16 cellular contexts compared by ENCODE assay signal in the genomic region with DNA sequence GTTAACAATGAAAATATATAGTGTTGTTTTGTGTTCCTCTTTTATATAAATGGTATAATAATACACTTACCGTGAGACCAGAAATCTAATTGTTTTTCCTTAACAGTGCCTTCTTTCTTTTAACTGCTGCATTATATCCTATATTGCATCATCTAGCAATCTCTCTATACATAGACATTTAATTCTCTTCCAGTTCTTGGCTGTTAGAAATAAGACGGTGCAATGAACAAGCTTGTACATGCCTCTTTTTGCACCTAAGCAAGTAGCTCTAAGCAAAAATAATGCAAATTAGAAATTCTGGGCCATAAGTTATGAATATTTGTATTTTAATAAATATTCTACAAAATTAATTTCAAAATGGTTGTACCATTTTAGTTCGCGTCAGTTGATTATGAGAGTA.
"Had no signal": no experiment of that assay in that cellular context is flagged by ENCODE, and none has a peak within 500 bp of the region (broad histone marks: within the 10 kb centered on the region; RNA-seq: fewer than 3 reads in every experiment).

No MANE protein-coding gene starts in this region.

- H3K27me3 ChIP-seq: heart left ventricle, neutrophil, testis, transverse colon had no signal

- H3K27ac Mint-ChIP-seq: effector memory CD8-positive, alpha-beta T cell; naive thymus-derived CD8-positive, alpha-beta T cell; stimulated activated naive B cell treated with anti-CD40 and anti-IgM and Interleukin-4, amounts not matched to agents 10 μg/mL and 1 μg/mL and 100 μg/mL, for 72 hours; stimulated activated naive CD8-positive, alpha-beta T cell treated with anti-CD3 and anti-CD28 coated beads, Interleukin-15, amount 100 ng/mL, for 72 hours had no signal

- DNase-seq: effector memory CD8-positive, alpha-beta T cell; erythroblast; heart left ventricle; hippocampal formation; kidney glomerular epithelial cell; mucosa of descending colon; naive thymus-derived CD8-positive, alpha-beta T cell; posterior cingulate gyrus; stimulated activated CD4-positive, alpha-beta T cell treated with anti-CD3 and anti-CD28 coated beads, Interleukin-2, amount 100 ng/mL, for 24 hours; stimulated activated CD4-positive, alpha-beta T cell treated with anti-CD3 and anti-CD28 coated beads, Interleukin-4, amount 100 ng/mL, for 4 hours; stimulated activated naive B cell treated with anti-CD40 and anti-IgM and Interleukin-4, amounts not matched to agents 10 μg/mL and 1 μg/mL and 100 μg/mL, for 72 hours; stimulated activated naive CD8-positive, alpha-beta T cell treated with anti-CD3 and anti-CD28 coated beads, Interleukin-15, amount 100 ng/mL, for 72 hours; testis; transverse colon had no signal

- H3K4me3 Mint-ChIP-seq: effector memory CD8-positive, alpha-beta T cell; naive thymus-derived CD8-positive, alpha-beta T cell; stimulated activated naive B cell treated with anti-CD40 and anti-IgM and Interleukin-4, amounts not matched to agents 10 μg/mL and 1 μg/mL and 100 μg/mL, for 72 hours; stimulated activated naive CD8-positive, alpha-beta T cell treated with anti-CD3 and anti-CD28 coated beads, Interleukin-15, amount 100 ng/mL, for 72 hours had no signal

- H3K36me3 Mint-ChIP-seq: stimulated activated naive B cell treated with anti-CD40 and anti-IgM and Interleukin-4, amounts not matched to agents 10 μg/mL and 1 μg/mL and 100 μg/mL, for 72 hours had no signal

- H3K4me1 Mint-ChIP-seq: naive thymus-derived CD8-positive, alpha-beta T cell had no signal

- H3K27ac ChIP-seq: heart left ventricle, neutrophil, testis, transverse colon had no signal

- ATAC-seq: effector memory CD8-positive, alpha-beta T cell; heart left ventricle; mucosa of descending colon; naive thymus-derived CD8-positive, alpha-beta T cell; sciatic nerve; stimulated activated naive B cell treated with anti-CD40 and anti-IgM and Interleukin-4, amounts not matched to agents 10 μg/mL and 1 μg/mL and 100 μg/mL, for 72 hours; stimulated activated naive CD8-positive, alpha-beta T cell treated with anti-CD3 and anti-CD28 coated beads, Interleukin-15, amount 100 ng/mL, for 72 hours had no signal

- H3K27me3 Mint-ChIP-seq: effector memory CD8-positive, alpha-beta T cell; naive thymus-derived CD8-positive, alpha-beta T cell; stimulated activated naive B cell treated with anti-CD40 and anti-IgM and Interleukin-4, amounts not matched to agents 10 μg/mL and 1 μg/mL and 100 μg/mL, for 72 hours; stimulated activated naive CD8-positive, alpha-beta T cell treated with anti-CD3 and anti-CD28 coated beads, Interleukin-15, amount 100 ng/mL, for 72 hours had no signal

- H3K4me3 ChIP-seq: heart left ventricle, mucosa of descending colon, testis, transverse colon had no signal

- H3K9me3 ChIP-seq: heart left ventricle, mucosa of descending colon, neutrophil, testis, transverse colon had no signal

- H3K4me1 ChIP-seq: testis, transverse colon had no signal

- H3K9me3 Mint-ChIP-seq: effector memory CD8-positive, alpha-beta T cell; stimulated activated naive B cell treated with anti-CD40 and anti-IgM and Interleukin-4, amounts not matched to agents 10 μg/mL and 1 μg/mL and 100 μg/mL, for 72 hours had no signal

- H3K36me3 ChIP-seq: heart left ventricle, neutrophil, transverse colon had no signal
